Comparison of ENCODE assay signal across 37 cellular contexts in the genomic region with DNA sequence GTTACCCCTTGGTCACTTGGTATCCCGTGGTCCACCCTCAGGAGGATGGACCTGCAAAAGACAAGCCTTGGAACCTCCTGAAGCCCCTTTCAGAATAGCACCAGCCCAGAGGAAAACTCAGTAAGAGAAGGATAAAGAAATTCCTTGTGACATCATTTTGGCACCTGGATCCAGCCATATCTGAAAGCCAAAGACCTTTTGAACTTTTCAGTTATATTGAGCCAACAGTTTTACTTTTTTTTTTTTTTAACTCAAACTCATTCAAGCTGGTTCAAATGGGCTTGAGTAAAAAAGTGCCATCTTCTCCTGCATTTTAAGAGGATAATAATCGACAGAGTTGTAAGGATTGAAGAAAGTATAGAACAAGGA. TPM values are rescaled to one million over a fixed set of nuclear protein-coding genes. Genes with fewer than 3 reads are reported as not detected.
"Had no signal": no experiment of that assay in that cellular context is flagged by ENCODE, and none has a peak within 500 bp of the region (broad histone marks: within the 10 kb centered on the region; RNA-seq: fewer than 3 reads in every experiment).

No MANE protein-coding gene starts in this region.

- H3K4me3 ChIP-seq: MG63 had no signal

- H3K36me3 ChIP-seq: MG63 had no signal

- DNase-seq: Karpas-422, Kasumi-1, MG63, MM.1S, MV-4-11, NCI-H1048, NCI-H1092, NCI-H1092 treated with DMSO at 0.1 percent for 48 hours, NCI-H1105, NCI-H1105 treated with DMSO at 0.1 percent for 48 hours, NCI-H1417, NCI-H1417 treated with DMSO at 0.1 percent for 48 hours, NCI-H1436, NCI-H1436 treated with DMSO at 0.1 percent for 48 hours, NCI-H146, NCI-H1694, NCI-H1694 treated with DMSO at 0.1 percent for 48 hours, NCI-H187, NCI-H187 treated with DMSO at 0.1 percent for 48 hours, NCI-H1930, NCI-H2029, NCI-H2029 treated with DMSO at 0.1 percent for 48 hours, NCI-H2081, NCI-H2081 treated with DMSO at 0.1 percent for 48 hours, NCI-H2107, NCI-H2227 treated with DMSO at 0.1 percent for 48 hours, NCI-H226, NCI-H345, NCI-H446, NCI-H446 treated with DMSO at 0.1 percent for 48 hours, NCI-H510A, NCI-H510A treated with DMSO at 0.1 percent for 48 hours, NCI-H524 had no signal

- H3K27me3 ChIP-seq: MG63 had no signal

- H3K9me3 ChIP-seq: MG63 had no signal

RNA-seq across cellular contexts. Expression of a gene that starts 50.3 kb away (rescaled TPM):
- total RNA-seq: LHCN-M2, M059J, MCF 10A, NCI-H460 had no signal
